ENCODE assay signal across 24 cellular contexts in the genomic region with DNA sequence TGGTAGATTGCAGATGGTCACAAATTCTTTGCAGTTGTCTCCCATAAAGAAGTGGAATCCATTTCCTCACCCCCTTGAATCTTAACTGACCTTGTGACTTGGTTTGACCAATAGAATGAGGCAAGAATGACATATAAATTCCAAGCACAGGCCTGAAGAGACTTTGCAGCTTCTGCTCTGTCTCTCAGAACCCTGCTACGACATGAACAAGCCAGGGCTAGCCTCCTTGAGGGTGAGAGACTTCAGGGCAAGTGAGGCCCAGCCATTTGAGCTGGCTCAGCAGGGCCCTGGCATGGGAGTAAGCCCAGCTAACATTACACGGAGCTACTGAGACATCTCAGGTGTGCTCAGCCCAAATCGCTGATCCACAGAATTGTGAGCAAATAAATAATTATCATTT.
"Had no signal": no experiment of that assay in that cellular context is flagged by ENCODE, and none has a peak within 500 bp of the region (broad histone marks: within the 10 kb centered on the region; RNA-seq: fewer than 3 reads in every experiment).

No MANE protein-coding gene starts in this region.

- H3K36me3 ChIP-seq: ascending aorta, breast epithelium, gastrocnemius medialis had no signal

- H3K4me1 ChIP-seq: ascending aorta, breast epithelium, gastrocnemius medialis had no signal

- H3K27ac ChIP-seq: ascending aorta, breast epithelium, coronary artery, dorsolateral prefrontal cortex, gastrocnemius medialis had no signal

- DNase-seq: activated CD4-positive, alpha-beta memory T cell treated with anti-CD3 and anti-CD28 coated beads, Interleukin-2, amount 10 ng/mL, durations not matched to agents 7 days and 5 days; activated CD4-positive, alpha-beta T cell treated with anti-CD3 and anti-CD28 coated beads for 36 hours; activated CD4-positive, alpha-beta T cell treated with anti-CD3 and anti-CD28 coated beads, Interleukin-2, amount 10 ng/mL, durations not matched to agents 24 days and 14 days; activated CD4-positive, CD25-positive, alpha-beta regulatory T cell; activated CD4-positive, CD25-positive, alpha-beta regulatory T cell treated with anti-CD3 and anti-CD28 coated beads, Interleukin-2, amount 50 U/mL, for 72 hours; activated CD8-positive, alpha-beta memory T cell treated with anti-CD3 and anti-CD28 coated beads, Interleukin-2, amount 50 U/mL, for 48 hours; activated gamma-delta T cell; activated naive CD4-positive, alpha-beta T cell; activated naive CD4-positive, alpha-beta T cell treated with anti-CD3 and anti-CD28 coated beads, Interleukin-2, amount 10 ng/mL, durations not matched to agents 7 days and 5 days; activated naive CD8-positive, alpha-beta T cell treated with anti-CD3 and anti-CD28 coated beads, Interleukin-2, amount 10 ng/mL, durations not matched to agents 7 days and 5 days; activated T-cell treated with anti-CD3 and anti-CD28 coated beads for 4 hours; activated T-cell treated with anti-CD3 and anti-CD28 coated beads, Interleukin-2, amount 50 U/mL, for 24 hours; activated T-cell treated with anti-CD3 and anti-CD28 coated beads, Interleukin-2, amount 50 U/mL, for 72 hours; dorsolateral prefrontal cortex; effector memory CD4-positive, alpha-beta T cell; endodermal cell; foreskin fibroblast; gastrocnemius medialis; glutamatergic neuron; T-helper 2 cell had no signal

- H3K27me3 ChIP-seq: ascending aorta, breast epithelium, dorsolateral prefrontal cortex, gastrocnemius medialis had no signal

- H3K9me3 ChIP-seq: ascending aorta, breast epithelium, gastrocnemius medialis had no signal

- H3K4me3 ChIP-seq: ascending aorta, breast epithelium, coronary artery, gastrocnemius medialis had no signal

- ATAC-seq: activated CD4-positive, alpha-beta T cell treated with anti-CD3 and anti-CD28 coated beads for 36 hours; activated naive CD4-positive, alpha-beta T cell treated with anti-CD3 and anti-CD28 coated beads, Interleukin-2, amount 50 U/mL, for 72 hours; activated T-cell treated with anti-CD3 and anti-CD28 coated beads, Interleukin-2, amount 50 U/mL, for 72 hours; gastrocnemius medialis had no signal
